19 cellular contexts compared by ENCODE assay signal in genomic region chr7:77525231-77525630, GRCh38.
"Had no signal": no experiment of that assay in that cellular context is flagged by ENCODE, and none has a peak within 500 bp of the region (broad histone marks: within the 10 kb centered on the region; RNA-seq: fewer than 3 reads in every experiment).

No MANE protein-coding gene starts in this region.

- H3K36me3 Mint-ChIP-seq: activated naive CD8-positive, alpha-beta T cell; natural killer cell treated with Interleukin-12 subunit alpha and Interleukin-12 subunit beta and Interleukin-15 and Interleukin-18, amount 100 ng/mL, for 72 hours; stimulated activated naive B cell treated with anti-CD40 and anti-IgM and Interleukin-4, amounts not matched to agents 10 μg/mL and 1 μg/mL and 100 μg/mL, for 72 hours; WTC11 had no signal

- H3K9me3 ChIP-seq: breast epithelium, gastrocnemius medialis, heart right ventricle, transverse colon had no signal

- H3K9me3 Mint-ChIP-seq: activated T-helper 2 cell treated with anti-CD3 and anti-CD28 coated beads, Interferon-gamma antibody, Interleukin-2, Interleukin-4, amounts not matched to agents 10 μg/mL and 5 μg/mL and 100 μg/mL, durations not matched to agents 14 hours and 24 hours and 36 hours; natural killer cell treated with Interleukin-12 subunit alpha and Interleukin-12 subunit beta and Interleukin-15 and Interleukin-18, amount 100 ng/mL, for 72 hours; stimulated activated naive B cell treated with anti-CD40 and anti-IgM and Interleukin-4, amounts not matched to agents 10 μg/mL and 1 μg/mL and 100 μg/mL, for 72 hours; WTC11 had no signal

- H3K4me3 ChIP-seq: breast epithelium, dorsolateral prefrontal cortex, gastrocnemius medialis, heart right ventricle, transverse colon had no signal

- H3K4me1 ChIP-seq: breast epithelium, gastrocnemius medialis, transverse colon had no signal

- H3K4me3 Mint-ChIP-seq: activated naive CD8-positive, alpha-beta T cell; natural killer cell treated with Interleukin-12 subunit alpha and Interleukin-12 subunit beta and Interleukin-15 and Interleukin-18, amount 100 ng/mL, for 72 hours; stimulated activated naive B cell treated with anti-CD40 and anti-IgM and Interleukin-4, amounts not matched to agents 10 μg/mL and 1 μg/mL and 100 μg/mL, for 72 hours; WTC11 had no signal

- H3K36me3 ChIP-seq: breast epithelium, gastrocnemius medialis, heart right ventricle, transverse colon had no signal

- H3K27me3 Mint-ChIP-seq: activated naive CD8-positive, alpha-beta T cell; natural killer cell treated with Interleukin-12 subunit alpha and Interleukin-12 subunit beta and Interleukin-15 and Interleukin-18, amount 100 ng/mL, for 72 hours; progenitor cell of endocrine pancreas; stimulated activated naive B cell treated with anti-CD40 and anti-IgM and Interleukin-4, amounts not matched to agents 10 μg/mL and 1 μg/mL and 100 μg/mL, for 72 hours had no signal

- H3K27me3 ChIP-seq: breast epithelium, dorsolateral prefrontal cortex, gastrocnemius medialis, heart right ventricle, transverse colon had no signal

- H3K27ac Mint-ChIP-seq: activated naive CD8-positive, alpha-beta T cell; activated T-helper 2 cell treated with anti-CD3 and anti-CD28 coated beads, Interferon-gamma antibody, Interleukin-2, Interleukin-4, amounts not matched to agents 10 μg/mL and 5 μg/mL and 100 μg/mL, durations not matched to agents 14 hours and 24 hours and 36 hours; natural killer cell treated with Interleukin-12 subunit alpha and Interleukin-12 subunit beta and Interleukin-15 and Interleukin-18, amount 100 ng/mL, for 72 hours; progenitor cell of endocrine pancreas; stimulated activated naive B cell treated with anti-CD40 and anti-IgM and Interleukin-4, amounts not matched to agents 10 μg/mL and 1 μg/mL and 100 μg/mL, for 72 hours; WTC11 had no signal

- H3K27ac ChIP-seq: breast epithelium, dorsolateral prefrontal cortex, gastrocnemius medialis, heart right ventricle, transverse colon had no signal

- H3K4me1 Mint-ChIP-seq: WTC11 had no signal

- ATAC-seq: gastrocnemius medialis; heart right ventricle; left lobe of liver; natural killer cell treated with Interleukin-12 subunit alpha and Interleukin-12 subunit beta and Interleukin-15 and Interleukin-18, amount 100 ng/mL, for 72 hours; right cardiac atrium; stimulated activated naive B cell treated with anti-CD40 and anti-IgM and Interleukin-4, amounts not matched to agents 10 μg/mL and 1 μg/mL and 100 μg/mL, for 72 hours; WTC11 had no signal

- DNase-seq: activated CD4-positive, alpha-beta T cell treated with anti-CD3 and anti-CD28 coated beads, Interleukin-2, amount 50 U/mL, for 1 hour; activated T-cell treated with anti-CD3 and anti-CD28 coated beads for 4 hours; anterior cingulate cortex; dorsolateral prefrontal cortex; gastrocnemius medialis; heart right ventricle; nucleus accumbens; right cardiac atrium; stimulated activated CD4-positive, alpha-beta T cell treated with anti-CD3 and anti-CD28 coated beads, Interleukin-2, amount 100 ng/mL, for 24 hours; stimulated activated naive B cell treated with anti-CD40 and anti-IgM and Interleukin-4, amounts not matched to agents 10 μg/mL and 1 μg/mL and 100 μg/mL, for 72 hours; T-helper 1 cell; transverse colon had no signal
